ENCODE assay signal across 8 cellular contexts in genomic region chr14:75985618-75986438, GRCh38. TPM values are rescaled to one million over a fixed set of nuclear protein-coding genes. Genes with fewer than 3 reads are reported as not detected.
DNase-seq lines count a peak whose midpoint lies in the region; ATAC-seq and TF ChIP-seq lines count a peak whose summit lies in the region.

Gene IFT43 (plus strand): TSS chr14:75985763. CDS start chr14:75985787, 24 bp downstream.

- peak within 1 kb of the TSS; percentile 85 for H3K9ac ChIP-seq in PC-3 (ENCODE audit: low read length)

- intact Hi-C loops in PC-3 (cut with micrococcal nuclease), result loop anchor here (5.0 kb wide), 1 partner anchor 401 kb away; no protein-coding TSS in a partner anchor

- peak within 1 kb of the TSS; percentile 89 for H2AFZ ChIP-seq in PC-3 (ENCODE audit: low read length)

- CTCF ChIA-PET in PC-3 (lab: Charles Lee), result interaction anchor here (0.6 to 1.8 kb wide), 4 partner anchors 79 to 277 kb away, joined by 3 to 5 read pairs (median 4); no protein-coding TSS in a partner anchor

- H3K36me3 ChIP-seq in PC-3 (ENCODE audit: low read depth, low read length), result no peaks in the 10 kb centered on the region

- H3K4me3 ChIP-seq in PC-3 (ENCODE audit: low read length), result peak within 1 kb of the TSS; percentile 96

- H3K9me3 ChIP-seq in PC-3 (ENCODE audit: low read length), result no peaks in the 10 kb centered on the region

- H3K27ac ChIP-seq in PC-3 (ENCODE audit: low read length) (peak within 1 kb of the TSS; percentile 15; the same call in 1 of the 2 replicates), epithelial cell of prostate (peak within 1 kb of the TSS; percentile 37)

- BruUV-seq in PC-3 (replicated peaks; lab: Mats Ljungman, UMichigan), result no TSS peak

- no peak for TF ChIP-seq CTCF in PC-3 (conservative IDR thresholded peaks at IDR 0.05; ENCODE audit: low read depth, low read length)

- H3K27me3 ChIP-seq in PC-3 (ENCODE audit: low read length), result no peaks in the 10 kb centered on the region

- H3K4me2 ChIP-seq in PC-3 (ENCODE audit: low read length), result peak within 1 kb of the TSS; percentile 96

- peaks cover 35% of the 10 kb centered on the region for H3K4me1 ChIP-seq in PC-3 (ENCODE audit: insufficient read depth, low read length)

- peak; percentile 88 for DNase-seq in COLO668 (lab: John Stamatoyannopoulos, UW; ENCODE audit: unreplicated experiment)
- DNase-seq in HUDEP-2 (lab: John Stamatoyannopoulos, UW; ENCODE audit: unreplicated experiment in 76 of 76), result peak in 67 of 76 experiments; percentile 7 to 86 (median 58)
- DNase-seq in PC-3, result peak; percentile 72
- DNase-seq in activated T-cell treated with anti-CD3 and anti-CD28 coated beads for 48 hours (ENCODE audit: low read depth), result peak; percentile 84
- no peak for DNase-seq in epithelial cell of prostate (ENCODE audit: low read depth, low spot score)
- DNase-seq in mucosa of gallbladder (ENCODE audit: low spot score), result peak; percentile 93
- DNase-seq in stimulated activated CD8-positive, alpha-beta memory T cell treated with anti-CD3 and anti-CD28 coated beads, Interleukin-4, amount 100 ng/mL, for 24 hours (ENCODE audit: low read depth), result peak; percentile 87

- H4K20me1 ChIP-seq in PC-3 (ENCODE audit: low read length), result no peaks in the 10 kb centered on the region

- POLR2A ChIA-PET in PC-3 (lab: Charles Lee; ENCODE audit: unreplicated experiment), result interaction anchor here (0.5 kb wide), 1 partner anchor 69 kb away, joined by 3 read pairs; no protein-coding TSS in a partner anchor

- H3K9me2 ChIP-seq in PC-3 (replicated peaks; ENCODE audit: low read length), result no peaks in the 10 kb centered on the region

- H3K79me2 ChIP-seq in PC-3 (ENCODE audit: low read length), result peaks cover 9% of the 10 kb centered on the region; the same call in 1 of the 2 replicates

- ATAC-seq in GM21360 (IDR thresholded peaks at IDR 0.05; ENCODE audit: unreplicated experiment) (peak; percentile 61), PC-3 (peak; percentile 54)

- no peaks in the 10 kb centered on the region for H3F3A ChIP-seq in PC-3 (ENCODE audit: low read length, unreplicated experiment)

RNA-seq across cellular contexts. Expression of gene IFT43, which starts in this region (rescaled TPM):
- total RNA-seq in PC-3 (2014; rRNA removed), result 23.7 and 41.3 TPM in 2 replicates
- 42.6 TPM for total RNA-seq in mucosa of gallbladder
